9 cellular contexts compared by ENCODE assay signal in the genomic region with DNA sequence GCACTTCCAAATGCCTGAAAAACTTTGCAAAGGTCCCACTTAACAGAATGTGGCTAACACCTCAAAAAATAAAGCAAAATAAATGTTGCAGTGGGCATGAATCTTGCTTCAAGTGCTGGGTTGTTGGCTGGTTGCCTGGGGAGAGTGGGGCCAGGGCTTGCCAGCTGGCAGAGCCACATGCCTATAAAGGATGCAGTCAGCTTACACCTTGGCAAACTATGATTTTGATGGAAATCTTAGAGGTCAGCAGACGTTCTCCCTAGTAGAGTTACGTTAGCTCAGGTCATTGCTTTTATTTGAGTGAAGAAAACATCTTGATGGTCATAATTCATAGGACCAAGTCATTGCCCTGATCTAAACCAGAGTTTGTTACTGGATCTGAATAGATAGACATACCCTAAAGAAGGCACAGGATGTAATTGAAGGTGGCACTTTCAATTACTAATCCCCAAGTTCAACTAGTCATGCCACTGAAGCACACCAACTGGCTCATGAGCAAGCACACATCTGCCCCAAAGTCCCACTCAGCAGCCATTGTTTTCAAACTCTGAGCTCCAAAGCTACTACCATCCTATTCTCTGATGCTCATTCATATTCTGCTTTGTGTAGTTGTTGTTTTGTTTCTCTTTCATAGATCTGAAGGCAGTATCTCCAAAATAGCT. TPM values are rescaled to one million over a fixed set of nuclear protein-coding genes. Genes with fewer than 3 reads are reported as not detected.
DNase-seq lines count a peak whose midpoint lies in the region; ATAC-seq lines count a peak whose summit lies in the region.
"Had no signal": no experiment of that assay in that cellular context is flagged by ENCODE, and none has a peak within 500 bp of the region (broad histone marks: within the 10 kb centered on the region; RNA-seq: fewer than 3 reads in every experiment).

No MANE protein-coding gene starts in this region.

- H4K8ac ChIP-seq in mesenchymal stem cell (ENCODE audit: low read length), result no peak overlapping the region

- no peak overlapping the region for H3K4ac ChIP-seq in mesenchymal stem cell (ENCODE audit: low read depth in 1 of 2, low read length in 2 of 2)

- H4K91ac ChIP-seq in mesenchymal stem cell (ENCODE audit: low read length), result no peak overlapping the region

- H3K36me3 ChIP-seq in MG63, result no peaks in the 10 kb centered on the region
- H3K36me3 ChIP-seq in mesenchymal stem cell (ENCODE audit: control insufficient read depth in 1 of 2, insufficient read depth in 2 of 2, low read depth in 1 of 2, low read length in 2 of 2), result no peaks in the 10 kb centered on the region
- H3K36me3 ChIP-seq: suprapubic skin had no signal

- H3K23ac ChIP-seq in mesenchymal stem cell (ENCODE audit: low read length in 2 of 2), result no peak overlapping the region

- ATAC-seq in HG03039 (IDR thresholded peaks at IDR 0.05; ENCODE audit: unreplicated experiment) (no peak), GM18858 (IDR thresholded peaks at IDR 0.05; ENCODE audit: unreplicated experiment) (no peak), HG02970 (IDR thresholded peaks at IDR 0.05; ENCODE audit: low FRiP score, unreplicated experiment) (no peak)

- H2BK120ac ChIP-seq in mesenchymal stem cell (ENCODE audit: low read depth, low read length), result no peak overlapping the region

- peak overlapping the region; percentile 95 for H2AK5ac ChIP-seq in mesenchymal stem cell (ENCODE audit: low read length, severe bottlenecking)

- H3K4me3 ChIP-seq in MG63 (no peak overlapping the region), mesenchymal stem cell (ENCODE audit: insufficient read depth in 1 of 2, low read depth in 1 of 2, low read length in 2 of 2) (peak overlapping the region in 1 of 2 experiments; percentile 2)
- H3K4me3 ChIP-seq: suprapubic skin had no signal

- H3K4me1 ChIP-seq in mesenchymal stem cell (ENCODE audit: control insufficient read depth, insufficient read depth, low read depth, low read length), result peaks cover 4% of the 10 kb centered on the region

- H3K9me3 ChIP-seq in MG63 (peaks cover 4% of the 10 kb centered on the region; the same call in 1 of the 2 replicates), mesenchymal stem cell (ENCODE audit: control insufficient read depth, low read length) (no peaks in the 10 kb centered on the region)
- H3K9me3 ChIP-seq: suprapubic skin had no signal

- peak overlapping the region; percentile 91 for H2BK15ac ChIP-seq in mesenchymal stem cell (ENCODE audit: low read depth, poor library complexity, severe bottlenecking)

- H3K9ac ChIP-seq in mesenchymal stem cell (ENCODE audit: low read length), result no peak overlapping the region

- H3K79me1 ChIP-seq in mesenchymal stem cell (replicated peaks; ENCODE audit: low read length, poor library complexity, severe bottlenecking), result no peaks in the 10 kb centered on the region

- H2BK5ac ChIP-seq in mesenchymal stem cell (ENCODE audit: low read depth, low read length, poor library complexity, severe bottlenecking), result no peak overlapping the region

- H3K4me2 ChIP-seq in mesenchymal stem cell (ENCODE audit: low read length, poor library complexity, severe bottlenecking), result no peak overlapping the region

- no peak overlapping the region for H2AFZ ChIP-seq in mesenchymal stem cell (ENCODE audit: low read depth, low read length)

- DNase-seq in DMS53 (lab: John Stamatoyannopoulos, UW), result peak; percentile 45
- peak; percentile 85 for DNase-seq in MG63
- DNase-seq in SK-N-DZ (ENCODE audit: low spot score), result peak; percentile 21
- DNase-seq in mesenchymal stem cell, result no peak
- DNase-seq in HCEC 1CT, result no peak

- H3K27ac ChIP-seq in mesenchymal stem cell (ENCODE audit: low read length, poor library complexity, severe bottlenecking), result peak overlapping the region; percentile 75
- H3K27ac ChIP-seq: suprapubic skin had no signal

- H2BK12ac ChIP-seq in mesenchymal stem cell (ENCODE audit: low read length in 2 of 2), result peak overlapping the region; percentile 78 to 84

- WGBS in mesenchymal stem cell, result 79% methylated on average over 2 of the region's 2 CpGs

- no peak overlapping the region for H3K14ac ChIP-seq in mesenchymal stem cell (ENCODE audit: low read length in 2 of 2)

- no peak overlapping the region for H3K18ac ChIP-seq in mesenchymal stem cell (ENCODE audit: low read depth in 1 of 2, low read length in 2 of 2)

- H3K27me3 ChIP-seq in MG63 (no peaks in the 10 kb centered on the region), mesenchymal stem cell (ENCODE audit: control insufficient read depth in 1 of 2, insufficient read depth in 1 of 2, low read length in 2 of 2) (no peaks in the 10 kb centered on the region)
- H3K27me3 ChIP-seq: suprapubic skin had no signal

RNA-seq across cellular contexts. Expression of gene ZSWIM6, which starts 51.2 kb away (rescaled TPM):
- total RNA-seq in MG63 (2014; rRNA removed; shearing (Covaris generic); ENCODE audit: low replicate concordance), result 1.3 and 3.3 TPM in 2 replicates
- 18.2 and 19.6 TPM in 2 replicates for polyA plus RNA-seq in SK-N-DZ (2014; cell fraction: cytosol; rRNA removed)
- 34.6 and 46.9 TPM in 2 replicates for polyA plus RNA-seq in SK-N-DZ (2014; cell fraction: nucleus; rRNA removed)
- polyA plus RNA-seq in mesenchymal stem cell (2013, experiment 1 of 2), result 12.1 TPM
- 12.1 TPM for polyA plus RNA-seq in mesenchymal stem cell (2013, experiment 2 of 2)

Comparison
In these comparisons a context has a peak if more than half of its experiments do, and no peak if none do; other contexts are left out.
1. DNase-seq: peak in DMS53 (single experiment), MG63 (single experiment) and SK-N-DZ (single experiment); none in mesenchymal stem cell (single experiment) and HCEC 1CT (single experiment).